8 cellular contexts compared by ENCODE assay signal in the genomic region with DNA sequence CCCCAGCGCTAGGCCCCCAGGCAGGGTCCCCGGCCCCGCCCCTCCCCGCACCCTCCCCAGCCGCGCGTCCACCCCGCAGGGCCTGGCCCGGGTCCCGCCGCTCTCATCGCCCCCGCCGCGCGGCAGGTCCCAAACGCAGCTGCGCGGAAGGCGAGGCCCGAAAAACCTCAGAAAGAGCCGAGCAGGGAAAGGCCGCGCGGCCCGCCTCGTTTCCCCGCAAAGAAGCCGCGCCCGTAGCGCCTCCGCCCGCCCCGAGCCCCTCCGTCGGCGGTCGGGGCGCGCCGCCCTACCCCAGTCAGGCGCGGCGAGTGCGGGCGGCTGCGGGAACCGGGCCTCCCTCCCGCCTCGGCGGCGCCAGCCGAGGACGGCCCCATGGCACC. TPM values are rescaled to one million over a fixed set of nuclear protein-coding genes. Genes with fewer than 3 reads are reported as not detected.
DNase-seq lines count a peak whose midpoint lies in the region; ATAC-seq, FAIRE-seq and TF ChIP-seq lines count a peak whose summit lies in the region.

No MANE protein-coding gene starts in this region.

- no peaks in the 10 kb centered on the region for H3K27me3 Mint-ChIP-seq in CD4-positive, alpha-beta T cell
- H3K27me3 Mint-ChIP-seq in astrocyte (ENCODE audit: low read depth, unreplicated experiment), result no peaks in the 10 kb centered on the region

- H4K20me1 ChIP-seq in astrocyte (ENCODE audit: insufficient read depth, low read length), result peaks cover 15% of the 10 kb centered on the region

- CTCF ChIA-PET in CD4-positive, alpha-beta T cell (lab: Charles Lee), result no interaction called here

- H3K36me3 Mint-ChIP-seq in CD4-positive, alpha-beta T cell (ENCODE audit: low read depth), result peaks cover 5% of the 10 kb centered on the region
- H3K36me3 Mint-ChIP-seq in astrocyte (ENCODE audit: low read depth, unreplicated experiment), result peaks cover 2% of the 10 kb centered on the region

- no peaks in the 10 kb centered on the region for H3K27me3 ChIP-seq in CD4-positive, alpha-beta T cell (ENCODE audit: control insufficient read depth, insufficient read depth, low read length)
- H3K27me3 ChIP-seq in astrocyte (ENCODE audit: insufficient read depth, low read length), result no peaks in the 10 kb centered on the region

- peaks cover 23% of the 10 kb centered on the region for H3K4me1 Mint-ChIP-seq in CD4-positive, alpha-beta T cell (ENCODE audit: low read depth)
- H3K4me1 Mint-ChIP-seq in astrocyte (ENCODE audit: low read depth, unreplicated experiment), result peaks cover 2% of the 10 kb centered on the region

- peak overlapping the region; percentile 62 for H3K4me3 Mint-ChIP-seq in CD4-positive, alpha-beta T cell
- peak overlapping the region; percentile 73 for H3K4me3 Mint-ChIP-seq in astrocyte (ENCODE audit: unreplicated experiment)

- no peak overlapping the region for H3K27ac Mint-ChIP-seq in CD4-positive, alpha-beta T cell
- H3K27ac Mint-ChIP-seq in astrocyte (ENCODE audit: unreplicated experiment), result no peak overlapping the region

- POLR2A ChIA-PET in CD4-positive, alpha-beta T cell (lab: Charles Lee), result interaction anchor here (1.0 kb wide), 1 partner anchor 24 kb away, joined by 4 read pairs; the partner anchor contains the start of gene PGAM5

- ATAC-seq in CD4-positive, alpha-beta T cell (ENCODE audit: poor library complexity), result peak; percentile 45
- ATAC-seq in GM19452 (IDR thresholded peaks at IDR 0.05; ENCODE audit: unreplicated experiment) (peak; percentile 29), HG03521 (IDR thresholded peaks at IDR 0.05; ENCODE audit: unreplicated experiment) (peak; percentile 16)

- H2AFZ ChIP-seq in astrocyte (ENCODE audit: low read depth, low read length), result peak overlapping the region; percentile 73

- peaks cover 2% of the 10 kb centered on the region for H3K4me1 ChIP-seq in astrocyte (ENCODE audit: insufficient read depth, low read length)
- no peaks in the 10 kb centered on the region for H3K4me1 ChIP-seq in urinary bladder (ENCODE audit: insufficient read depth)

- peak overlapping the region; percentile 86 for H3K4me2 ChIP-seq in astrocyte (ENCODE audit: low read length)

- intact Hi-C loops in CD4-positive, alpha-beta T cell (cut with DNase I, micrococcal nuclease), result loop anchor here (1.0 to 10.0 kb wide), 4 partner anchors 23 to 198 kb away; partner anchors contain the start of genes PGAM5 (in 2 of the 2), ANKLE2 (in 1 of the 2) and CHFR (in 1 of the 2)
- intact Hi-C loops in lower leg skin (cut with DNase I; ENCODE audit: low total_unique reads), result no loop called here

- DNase-seq in CD4-positive, alpha-beta T cell, result peak in 1 of 10 experiments; percentile 6
- DNase-seq in astrocyte (ENCODE audit: low read depth) (no peak), lower leg skin (ENCODE audit: low spot score in 2 of 2) (no peak), cortex of kidney (lab: John Stamatoyannopoulos, UW) (no peak), NCI-H524 treated with DMSO at 0.1 percent for 48 hours (lab: John Stamatoyannopoulos, UW) (no peak)

- no peak overlapping the region for H3K27ac ChIP-seq in CD4-positive, alpha-beta T cell (ENCODE audit: low read depth, low read length)
- H3K27ac ChIP-seq in astrocyte (ENCODE audit: low read depth, low read length) (peak overlapping the region; percentile 56), urinary bladder (ENCODE audit: low read depth) (peak overlapping the region; percentile 2)

- H3K9me3 ChIP-seq in CD4-positive, alpha-beta T cell (ENCODE audit: control insufficient read depth, low read length), result no peaks in the 10 kb centered on the region
- H3K9me3 ChIP-seq in astrocyte (ENCODE audit: insufficient read depth, low read depth, low read length), result no peaks in the 10 kb centered on the region

- no peaks in the 10 kb centered on the region for H3K9me3 Mint-ChIP-seq in CD4-positive, alpha-beta T cell
- no peaks in the 10 kb centered on the region for H3K9me3 Mint-ChIP-seq in astrocyte (ENCODE audit: unreplicated experiment)

- no peak for TF ChIP-seq CTCF in CD4-positive, alpha-beta T cell (IDR thresholded peaks at IDR 0.05)
- TF ChIP-seq CTCF in astrocyte (IDR thresholded peaks at IDR 0.05; ENCODE audit: insufficient read depth, low read depth, low read length) (no peak), lower leg skin (IDR thresholded peaks at IDR 0.05) (no peak)

- H3K79me2 ChIP-seq in astrocyte (ENCODE audit: insufficient read depth, low read length), result peaks cover 36% of the 10 kb centered on the region

- H3K36me3 ChIP-seq in astrocyte (ENCODE audit: insufficient read depth, low read length) (no peaks in the 10 kb centered on the region), urinary bladder (ENCODE audit: insufficient read depth) (no peaks in the 10 kb centered on the region)

- WGBS in lower leg skin, 2 donors, result 1% methylated on average over 27 of the region's 55 CpGs; no CpG with 5 or more reads in 1 of the 2 donors
- WGBS in urinary bladder, result 1% methylated on average over 55 of the region's 55 CpGs

- H3K4me3 ChIP-seq in astrocyte (ENCODE audit: insufficient read depth, low read depth, low read length) (peak overlapping the region; percentile 66), lower leg skin (ENCODE audit: low read depth, poor library complexity, severe bottlenecking) (peak overlapping the region; percentile 67), urinary bladder (ENCODE audit: low read depth, low read length) (peak overlapping the region; percentile 99)

- no peak for FAIRE-seq in astrocyte (lab: Jason Lieb, UNC)

- peak overlapping the region; percentile 83 for H3K9ac ChIP-seq in astrocyte (ENCODE audit: low read length)

- TF ChIP-seq POLR2A in lower leg skin (IDR thresholded peaks at IDR 0.05), result no peak

RNA-seq across cellular contexts. Expression of gene POLE, which starts 0.3 kb away (rescaled TPM):
- total RNA-seq in CD4-positive, alpha-beta T cell, result 10 to 100 TPM; 41.8 to 46.1 TPM
- total RNA-seq in astrocyte (11.9 and 15.4 TPM in 2 replicates), lower leg skin (10 to 100 TPM; 25.8 to 66.0 (median 36.9) TPM), urinary bladder (49.7 TPM)
- 17.9 TPM for polyA plus RNA-seq in urinary bladder

RNA-seq across cellular contexts. Expression of gene PXMP2, which starts 0.6 kb away (rescaled TPM):
- 1 to 10 TPM; 2.1 to 2.6 TPM for total RNA-seq in CD4-positive, alpha-beta T cell
- total RNA-seq in astrocyte (8.1 and 9.0 TPM in 2 replicates), lower leg skin (10 to 100 TPM; 13.7 to 33.4 (median 19.1) TPM), urinary bladder (17.4 TPM)
- polyA plus RNA-seq in urinary bladder, result 31.2 TPM

RNA-seq across cellular contexts. Expression of gene PGAM5, which starts 23.8 kb away (rescaled TPM):
- 10 to 100 TPM; 12.8 to 15.1 TPM for total RNA-seq in CD4-positive, alpha-beta T cell
- total RNA-seq in astrocyte, result 33.3 and 43.4 TPM in 2 replicates
- 10 to 100 TPM; 28.1 to 54.6 (median 32.8) TPM for total RNA-seq in lower leg skin
- 12.3 TPM for total RNA-seq in urinary bladder
- 19.2 TPM for polyA plus RNA-seq in urinary bladder
